In genomic region chr1:155255243-155256100, GRCh38 we compare ENCODE assay signal across 8 cellular contexts. TPM values are rescaled to one million over a fixed set of nuclear protein-coding genes. Genes with fewer than 3 reads are reported as not detected.
DNase-seq lines count a peak whose midpoint lies in the region; ATAC-seq, FAIRE-seq and TF ChIP-seq lines count a peak whose summit lies in the region.

Gene ENTREP3, minus strand, starts transcription at chr1:155255483. Its CDS starts 606 bp downstream, at chr1:155254877.

- ATAC-seq in HG02798 (IDR thresholded peaks at IDR 0.05; ENCODE audit: poor library complexity, unreplicated experiment) (peak; percentile 74), GM18858 (IDR thresholded peaks at IDR 0.05; ENCODE audit: unreplicated experiment) (no peak)

- no peaks in the 10 kb centered on the region for H3K9me3 ChIP-seq in small intestine (ENCODE audit: control insufficient read depth, low read depth)

- H3K27me3 ChIP-seq in small intestine (ENCODE audit: control insufficient read depth in 2 of 2, insufficient read depth in 2 of 2, low read length in 2 of 2), result no peaks in the 10 kb centered on the region

- no peak for FAIRE-seq in small intestine (lab: Jason Lieb, UNC)

- H3K4me1 ChIP-seq in small intestine (ENCODE audit: control insufficient read depth in 2 of 2, insufficient read depth in 1 of 2, low read depth in 1 of 2, low read length in 1 of 2), result peaks cover 0 to 8% of the 10 kb centered on the region in 2 donors

- TF ChIP-seq CTCF in WI38 (IDR thresholded peaks at IDR 0.05; ENCODE audit: low read depth, low read length) (no peak), cardiac fibroblast (IDR thresholded peaks at IDR 0.05; ENCODE audit: low read depth, low read length) (no peak)

- H3K4me3 ChIP-seq in WI38 (ENCODE audit: low read depth, low read length) (peak within 1 kb of the TSS; percentile 75), cardiac fibroblast (replicated peaks in 1 of 2; ENCODE audit: low read depth in 2 of 2, low read length in 2 of 2) (peak within 1 kb of the TSS; percentile 76 to 81), small intestine (ENCODE audit: low read depth in 1 of 2, low read length in 2 of 2) (peak within 1 kb of the TSS; percentile 74 to 83)

- peak within 1 kb of the TSS; percentile 96 to 99 for H3K27ac ChIP-seq in small intestine (ENCODE audit: low read depth in 1 of 2, low read length in 1 of 2)

- peak; percentile 89 for DNase-seq in ELF-1 (ENCODE audit: low read depth, low spot score)
- DNase-seq in NCI-H2196 (lab: John Stamatoyannopoulos, UW; ENCODE audit: unreplicated experiment), result peak; percentile 79
- peak; percentile 77 to 87 for DNase-seq in cardiac fibroblast (ENCODE audit: low read depth in 2 of 2)
- DNase-seq in iPS-NIHi7 (ENCODE audit: extremely low spot score), result peak; percentile 94
- DNase-seq in small intestine, result peak; percentile 85

- H3K36me3 ChIP-seq in small intestine (ENCODE audit: control insufficient read depth in 2 of 2, insufficient read depth in 2 of 2, low read length in 2 of 2), result peaks cover 0 to 7% of the 10 kb centered on the region in 2 donors

- 1 to 3% (median 3%) methylated on average over 39 to 57 of the region's 57 CpGs for WGBS in small intestine, 3 donors

RNA-seq across cellular contexts. Expression of gene ENTREP3, which starts in this region (rescaled TPM):
- 10 to 100 TPM; 14.3 to 21.3 (median 15.2) TPM for polyA plus RNA-seq in small intestine
